ENCODE assay signal across 26 cellular contexts in the genomic region with DNA sequence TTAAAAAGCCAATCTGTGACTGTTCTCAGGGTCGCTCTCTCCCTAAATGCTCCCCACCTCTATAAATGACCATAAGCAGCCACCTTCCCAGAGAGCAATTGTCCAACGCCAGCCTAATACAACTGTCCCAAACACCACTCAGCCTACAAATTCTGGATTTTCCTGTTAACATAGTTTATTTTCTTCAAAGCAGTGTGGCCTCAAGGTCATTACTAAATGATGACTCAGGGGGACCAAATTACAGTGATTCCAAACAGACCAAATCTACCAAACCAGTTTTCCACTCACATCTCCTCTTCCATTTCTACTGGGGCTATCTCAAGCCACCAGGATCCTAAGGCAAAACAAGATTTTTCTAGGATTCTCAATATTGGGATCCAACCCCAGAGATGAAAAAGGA. TPM values are rescaled to one million over a fixed set of nuclear protein-coding genes. Genes with fewer than 3 reads are reported as not detected.
A peak's percentile ranks its signal among the peaks of the same experiment; 100 is the strongest.
DNase-seq lines count a peak whose midpoint lies in the region; TF ChIP-seq lines count a peak whose summit lies in the region.
"Had no signal": no experiment of that assay in that cellular context is flagged by ENCODE, and none has a peak within 500 bp of the region (broad histone marks: within the 10 kb centered on the region; RNA-seq: fewer than 3 reads in every experiment).

No MANE protein-coding gene starts in this region.

- H3F3A ChIP-seq in SK-N-SH (replicated peaks; ENCODE audit: insufficient read depth) = no peaks in the 10 kb centered on the region

- WGBS in SK-N-SH (ENCODE audit: low lambda C conversion rate) = 87% methylated on average over 2 of the region's 2 CpGs

- H3K9me3 Mint-ChIP-seq in activated CD4-positive, alpha-beta memory T cell treated with anti-CD3 and anti-CD28 coated beads, Interleukin-2, amount 10 ng/mL, durations not matched to agents 7 days and 5 days = no peaks in the 10 kb centered on the region
- H3K9me3 Mint-ChIP-seq: activated naive CD4-positive, alpha-beta T cell treated with anti-CD3 and anti-CD28 coated beads for 36 hours; brain; CD8-positive, alpha-beta T cell; IgD-negative memory B cell had no signal

- H3K36me3 ChIP-seq in adipocyte (ENCODE audit: control insufficient read depth, insufficient read depth, low read length, severe bottlenecking) (peaks cover 79% of the 10 kb centered on the region), SK-N-SH (replicated peaks in 1 of 2; ENCODE audit: control insufficient read depth in 1 of 2, insufficient read depth in 2 of 2, low read length in 1 of 2) (peaks cover 20 to 70% of the 10 kb centered on the region in 2 experiments)

- DNase-seq in AG08395 (ENCODE audit: low spot score) = peak; percentile 37
- DNase-seq in HCEC 1CT = peak; percentile 58
- DNase-seq in adipocyte (ENCODE audit: low read depth) = peak; percentile 11
- peak; percentile 37 to 69 for DNase-seq in foreskin fibroblast
- no peak for DNase-seq in cortex of kidney (lab: John Stamatoyannopoulos, UW)
- DNase-seq in NCI-H748 treated with DMSO at 0.1 percent for 48 hours (lab: John Stamatoyannopoulos, UW) = no peak
- DNase-seq in SK-N-SH = no peak
- no peak for DNase-seq in activated CD4-positive, alpha-beta memory T cell treated with anti-CD3 and anti-CD28 coated beads, Interleukin-2, amount 10 ng/mL, durations not matched to agents 7 days and 5 days
- DNase-seq: activated naive CD4-positive, alpha-beta T cell treated with anti-CD3 and anti-CD28 coated beads for 36 hours; BE2C; CD8-positive, alpha-beta T cell; DMS 273 treated with DMSO at 0.1 percent for 48 hours; left ventricle myocardium inferior; NCI-H1092; NCI-H1694 treated with DMSO at 0.1 percent for 48 hours; NCI-H446 treated with DMSO at 0.1 percent for 48 hours; NCI-H82; stimulated activated CD4-positive, alpha-beta T cell treated with anti-CD3 and anti-CD28 coated beads, Interleukin-4, amount 100 ng/mL, for 1 hour; thyroid gland had no signal

- H4K20me1 ChIP-seq in SK-N-SH (ENCODE audit: insufficient read depth) = no peaks in the 10 kb centered on the region

- H3K4me1 ChIP-seq in adipocyte (ENCODE audit: control insufficient read depth, insufficient read depth, low read length) (peaks cover 3% of the 10 kb centered on the region), SK-N-SH (ENCODE audit: control insufficient read depth in 1 of 2, insufficient read depth in 2 of 2, low read depth in 1 of 2, low read length in 1 of 2) (peaks cover 0 to 5% of the 10 kb centered on the region in 2 experiments; a peak in 2 of 4 replicates)
- H3K4me1 ChIP-seq: BE2C had no signal

- H3K27ac ChIP-seq in SK-N-SH (ENCODE audit: low read depth in 2 of 2, low read length in 1 of 2) = no peak overlapping the region
- H3K27ac ChIP-seq: left ventricle myocardium inferior, prostate gland, SK-N-MC, thyroid gland had no signal

- TF ChIP-seq RAD21 in SK-N-SH (IDR thresholded peaks at IDR 0.05; ENCODE audit: low read length) = no peak

- POLR2A ChIA-PET in SK-N-SH (lab: Yijun Ruan, JAX) = no interaction called here
- POLR2A ChIA-PET in activated CD4-positive, alpha-beta memory T cell treated with anti-CD3 and anti-CD28 coated beads, Interleukin-2, amount 10 ng/mL, durations not matched to agents 7 days and 5 days (lab: Charles Lee) = no interaction called here

- no peaks in the 10 kb centered on the region for H3K9me2 ChIP-seq in SK-N-SH

- no peak overlapping the region for H3K4me2 ChIP-seq in SK-N-SH

- H3K4me3 ChIP-seq in adipocyte (ENCODE audit: low read length) = no peak overlapping the region
- no peak overlapping the region for H3K4me3 ChIP-seq in foreskin fibroblast (ENCODE audit: low read depth in 1 of 2, low read length in 2 of 2)
- no peak overlapping the region for H3K4me3 ChIP-seq in SK-N-SH (ENCODE audit: low read depth in 2 of 2, low read length in 1 of 2)
- H3K4me3 ChIP-seq: left ventricle myocardium inferior, prostate gland, SK-N-MC, thyroid gland had no signal

- CTCF ChIA-PET in SK-N-SH (lab: Yijun Ruan, JAX) = no interaction called here
- CTCF ChIA-PET in activated CD4-positive, alpha-beta memory T cell treated with anti-CD3 and anti-CD28 coated beads, Interleukin-2, amount 10 ng/mL, durations not matched to agents 7 days and 5 days (lab: Charles Lee) = no interaction called here

- H3K9ac ChIP-seq in adipocyte (ENCODE audit: low read length) (no peak overlapping the region), SK-N-SH (no peak overlapping the region)

- TF ChIP-seq CTCF in foreskin fibroblast (IDR thresholded peaks at IDR 0.05; ENCODE audit: low read depth, low read length) = no peak
- TF ChIP-seq CTCF in SK-N-SH (IDR thresholded peaks at IDR 0.05) = no peak

- H3K79me2 ChIP-seq in SK-N-SH (ENCODE audit: insufficient read depth) = no peaks in the 10 kb centered on the region

- H3K27me3 ChIP-seq in adipocyte (replicated peaks; ENCODE audit: control insufficient read depth, insufficient read depth, low read length) (no peaks in the 10 kb centered on the region), SK-N-SH (ENCODE audit: insufficient read depth) (no peaks in the 10 kb centered on the region)
- H3K27me3 ChIP-seq: BE2C, thyroid gland had no signal

- H3K36me3 Mint-ChIP-seq in activated CD4-positive, alpha-beta memory T cell treated with anti-CD3 and anti-CD28 coated beads, Interleukin-2, amount 10 ng/mL, durations not matched to agents 7 days and 5 days (ENCODE audit: low read depth) = peaks cover 53% of the 10 kb centered on the region

- H3K4me3 Mint-ChIP-seq in activated CD4-positive, alpha-beta memory T cell treated with anti-CD3 and anti-CD28 coated beads, Interleukin-2, amount 10 ng/mL, durations not matched to agents 7 days and 5 days = no peak overlapping the region
- H3K4me3 Mint-ChIP-seq: activated naive CD4-positive, alpha-beta T cell treated with anti-CD3 and anti-CD28 coated beads for 36 hours; brain; CD8-positive, alpha-beta T cell; IgD-negative memory B cell had no signal

- no peaks in the 10 kb centered on the region for H3K27me3 Mint-ChIP-seq in activated CD4-positive, alpha-beta memory T cell treated with anti-CD3 and anti-CD28 coated beads, Interleukin-2, amount 10 ng/mL, durations not matched to agents 7 days and 5 days
- H3K27me3 Mint-ChIP-seq: brain, IgD-negative memory B cell had no signal

- H3K27ac Mint-ChIP-seq in activated CD4-positive, alpha-beta memory T cell treated with anti-CD3 and anti-CD28 coated beads, Interleukin-2, amount 10 ng/mL, durations not matched to agents 7 days and 5 days = no peak overlapping the region
- H3K27ac Mint-ChIP-seq: activated naive CD4-positive, alpha-beta T cell treated with anti-CD3 and anti-CD28 coated beads for 36 hours; brain; CD8-positive, alpha-beta T cell; IgD-negative memory B cell had no signal

- H3K4me1 Mint-ChIP-seq in activated CD4-positive, alpha-beta memory T cell treated with anti-CD3 and anti-CD28 coated beads, Interleukin-2, amount 10 ng/mL, durations not matched to agents 7 days and 5 days = peaks cover 12% of the 10 kb centered on the region
- H3K4me1 Mint-ChIP-seq: brain had no signal

- TF ChIP-seq EP300 in SK-N-SH (IDR thresholded peaks at IDR 0.05; ENCODE audit: borderline replicate concordance in 1 of 2, low read depth in 1 of 2, low read length in 1 of 2) = no peak

- H3K9me3 ChIP-seq in adipocyte (ENCODE audit: control insufficient read depth, low read length) (no peaks in the 10 kb centered on the region), SK-N-SH (no peaks in the 10 kb centered on the region)
- H3K9me3 ChIP-seq: BE2C, left ventricle myocardium inferior, prostate gland, thyroid gland had no signal

- H2AFZ ChIP-seq in SK-N-SH (ENCODE audit: low read depth) = no peak overlapping the region

TF ChIP-seq in SK-N-SH, 30 proteins besides CTCF, POLR2A, EP300 and RAD21 (continues in another document):
- TF ChIP-seq GATA2 (CRISPR knock-in tag; IDR thresholded peaks at IDR 0.05) = no peak
- no peak for TF ChIP-seq NFIC (IDR thresholded peaks at IDR 0.05; ENCODE audit: borderline replicate concordance)
- TF ChIP-seq, protein P1, sequence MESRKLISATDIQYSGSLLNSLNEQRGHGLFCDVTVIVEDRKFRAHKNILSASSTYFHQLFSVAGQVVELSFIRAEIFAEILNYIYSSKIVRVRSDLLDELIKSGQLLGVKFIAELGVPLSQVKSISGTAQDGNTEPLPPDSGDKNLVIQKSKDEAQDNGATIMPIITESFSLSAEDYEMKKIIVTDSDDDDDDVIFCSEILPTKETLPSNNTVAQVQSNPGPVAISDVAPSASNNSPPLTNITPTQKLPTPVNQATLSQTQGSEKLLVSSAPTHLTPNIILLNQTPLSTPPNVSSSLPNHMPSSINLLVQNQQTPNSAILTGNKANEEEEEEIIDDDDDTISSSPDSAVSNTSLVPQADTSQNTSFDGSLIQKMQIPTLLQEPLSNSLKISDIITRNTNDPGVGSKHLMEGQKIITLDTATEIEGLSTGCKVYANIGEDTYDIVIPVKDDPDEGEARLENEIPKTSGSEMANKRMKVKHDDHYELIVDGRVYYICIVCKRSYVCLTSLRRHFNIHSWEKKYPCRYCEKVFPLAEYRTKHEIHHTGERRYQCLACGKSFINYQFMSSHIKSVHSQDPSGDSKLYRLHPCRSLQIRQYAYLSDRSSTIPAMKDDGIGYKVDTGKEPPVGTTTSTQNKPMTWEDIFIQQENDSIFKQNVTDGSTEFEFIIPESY (IDR thresholded peaks at IDR 0.05; ENCODE audit: borderline replicate concordance, low read depth) = no peak
- TF ChIP-seq EZH2phosphoT487 (IDR thresholded peaks at IDR 0.05; ENCODE audit: borderline replicate concordance, low read depth) = no peak
- no peak for TF ChIP-seq TCF12 (IDR thresholded peaks at IDR 0.05)
- TF ChIP-seq TEAD4 (IDR thresholded peaks at IDR 0.05; ENCODE audit: borderline replicate concordance, insufficient read depth) = no peak

RNA-seq across cellular contexts. Expression of a gene that starts 22.5 kb away (rescaled TPM):
- polyA plus RNA-seq in SK-N-SH (2012; rRNA removed) = 251 and 344 TPM in 2 replicates
- polyA plus RNA-seq in SK-N-SH (2012; cell fraction: cytosol; rRNA removed) = 185 and 211 TPM in 2 replicates
- polyA plus RNA-seq in SK-N-SH (2012; cell fraction: nucleus; rRNA removed) = 320 and 397 TPM in 2 replicates
- 100 to 1,000 TPM; 110 to 111 TPM for total RNA-seq in activated CD4-positive, alpha-beta memory T cell treated with anti-CD3 and anti-CD28 coated beads, Interleukin-2, amount 10 ng/mL, durations not matched to agents 7 days and 5 days

RNA-seq across cellular contexts. Expression of a gene that starts 33.3 kb away (rescaled TPM):
- polyA plus RNA-seq in SK-N-SH (2012; rRNA removed) = 0.20 and 0.29 TPM in 2 replicates
- polyA plus RNA-seq in SK-N-SH (2012; cell fraction: cytosol; rRNA removed) = 0.12 and 0.14 TPM in 2 replicates
- polyA plus RNA-seq in SK-N-SH (2012; cell fraction: nucleus; rRNA removed) = 2.3 and 3.0 TPM in 2 replicates
- under 1 TPM; 0.18 to 0.58 TPM for total RNA-seq in activated CD4-positive, alpha-beta memory T cell treated with anti-CD3 and anti-CD28 coated beads, Interleukin-2, amount 10 ng/mL, durations not matched to agents 7 days and 5 days
- total RNA-seq: A673 had no signal

RNA-seq across cellular contexts. Expression of a gene that starts 44.8 kb away (rescaled TPM):
- polyA plus RNA-seq in SK-N-SH (2012; rRNA removed) = not detected in 2 replicates
- not detected in 2 replicates for polyA plus RNA-seq in SK-N-SH (2012; cell fraction: cytosol; rRNA removed)
- not detected in 2 replicates for polyA plus RNA-seq in SK-N-SH (2012; cell fraction: nucleus; rRNA removed)
- not detected for total RNA-seq in activated CD4-positive, alpha-beta memory T cell treated with anti-CD3 and anti-CD28 coated beads, Interleukin-2, amount 10 ng/mL, durations not matched to agents 7 days and 5 days
- total RNA-seq: A673; activated naive CD4-positive, alpha-beta T cell treated with anti-CD3 and anti-CD28 coated beads for 36 hours; CD8-positive, alpha-beta T cell; left ventricle myocardium inferior; prostate gland; sciatic nerve; T-helper 1 cell treated with Interleukin-12 subunit alpha and Interleukin-12 subunit beta and Interleukin-4 antibody, amounts not matched to agents 30 ng/mL and 1 ng/mL, for 36 hours; thyroid gland had no signal
- polyA plus RNA-seq: IgD-negative memory B cell had no signal

Comparison
In these comparisons a context has a peak if more than half of its experiments do, and no peak if none do; other contexts are left out.
1. DNase-seq: peak in AG08395 (single experiment), HCEC 1CT (single experiment), adipocyte (single experiment) and foreskin fibroblast (2 of 2); none in cortex of kidney (single experiment), NCI-H748 treated with DMSO at 0.1 percent for 48 hours (single experiment), SK-N-SH (single experiment) and activated CD4-positive, alpha-beta memory T cell treated with anti-CD3 and anti-CD28 coated beads, Interleukin-2, amount 10 ng/mL, durations not matched to agents 7 days and 5 days (single experiment).